ENCODE assay signal across 10 cellular contexts in the genomic region with DNA sequence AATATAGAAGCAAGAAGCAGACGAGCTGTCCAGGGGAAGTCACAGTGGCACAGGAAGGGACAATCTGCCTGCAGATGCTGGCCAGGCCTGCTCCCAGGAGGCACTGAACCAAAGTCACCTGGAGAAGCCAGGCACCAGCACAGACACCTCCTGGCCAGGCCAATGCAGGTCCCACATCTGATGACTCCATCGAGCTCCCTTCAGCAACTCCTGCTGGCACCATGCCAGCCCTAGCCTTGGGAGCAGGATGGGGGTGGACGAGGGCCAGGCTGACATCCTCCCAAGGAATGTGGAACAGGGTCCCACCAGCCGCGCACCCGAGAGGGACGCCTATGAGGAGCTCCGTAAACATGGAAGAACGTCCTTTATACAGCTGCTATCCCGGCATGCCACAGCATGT. TPM values are rescaled to one million over a fixed set of nuclear protein-coding genes. Genes with fewer than 3 reads are reported as not detected.
DNase-seq lines count a peak whose midpoint lies in the region; ATAC-seq and TF ChIP-seq lines count a peak whose summit lies in the region.
"Had no signal": no experiment of that assay in that cellular context is flagged by ENCODE, and none has a peak within 500 bp of the region (broad histone marks: within the 10 kb centered on the region; RNA-seq: fewer than 3 reads in every experiment).

No MANE protein-coding gene starts in this region.

- TF ChIP-seq EP300 in stomach (IDR thresholded peaks at IDR 0.05), result no peak

- WGBS in mammary epithelial cell (ENCODE audit: low coverage, missing lambda C conversion rate), result 21% methylated on average over 9 of the region's 10 CpGs
- 43 to 59% (median 51%) methylated on average over 10 of the region's 10 CpGs for WGBS in stomach, 5 donors

- peak overlapping the region; percentile 32 for H3K4me2 ChIP-seq in mammary epithelial cell (ENCODE audit: insufficient read depth, low read depth, low read length)

- no peaks in the 10 kb centered on the region for H3K9me3 ChIP-seq in HUES6 (ENCODE audit: control insufficient read depth, insufficient read depth, low read depth, low read length)
- H3K9me3 ChIP-seq in mammary epithelial cell (replicated peaks; ENCODE audit: insufficient read depth, low read length), result no peaks in the 10 kb centered on the region
- H3K9me3 ChIP-seq in stomach, result no peaks in the 10 kb centered on the region

- H3K9ac ChIP-seq in HUES6 (ENCODE audit: low read length) (peak overlapping the region; percentile 4), mammary epithelial cell (ENCODE audit: insufficient read depth, low read length) (no peak overlapping the region)

- no peak for TF ChIP-seq CTCF in mammary epithelial cell (conservative IDR thresholded peaks at IDR 0.05 in 1 of 2, IDR thresholded peaks at IDR 0.05 in 1 of 2; ENCODE audit: extremely low read depth in 1 of 2, insufficient read depth in 1 of 2, low read depth in 1 of 2, low read length in 2 of 2)
- TF ChIP-seq CTCF in stomach (IDR thresholded peaks at IDR 0.05), result no peak

- no peak overlapping the region for H3K4me3 ChIP-seq in HUES6 (ENCODE audit: low read depth, low read length)
- no peak overlapping the region for H3K4me3 ChIP-seq in mammary epithelial cell (replicated peaks in 1 of 3; ENCODE audit: insufficient read depth in 1 of 3, low read depth in 2 of 3, low read length in 3 of 3)
- H3K4me3 ChIP-seq in stomach, result no peak overlapping the region

- no peak overlapping the region for H2AFZ ChIP-seq in mammary epithelial cell (ENCODE audit: low read depth, low read length)

- dilution Hi-C loops in mammary epithelial cell (cut with HindIII; ENCODE audit: low sequenced_read_pairs), result loop anchor here (5.0 kb wide), 1 partner anchor 67 kb away; no protein-coding TSS in a partner anchor

- H4K20me1 ChIP-seq in mammary epithelial cell (ENCODE audit: insufficient read depth, low read length), result no peaks in the 10 kb centered on the region

- H3K27me3 ChIP-seq in HUES6 (ENCODE audit: control insufficient read depth, insufficient read depth, low read length), result no peaks in the 10 kb centered on the region
- H3K27me3 ChIP-seq in mammary epithelial cell (ENCODE audit: insufficient read depth, low read length), result no peaks in the 10 kb centered on the region
- no peaks in the 10 kb centered on the region for H3K27me3 ChIP-seq in stomach

- intact Hi-C loops in mammary epithelial cell (cut with micrococcal nuclease), result loop anchor here (1.0 to 10.0 kb wide), 5 partner anchors 9 to 214 kb away; a partner anchor contains a TSS
- intact Hi-C loops in stomach (cut with DNase I; ENCODE audit: low total_unique reads), result loop anchor here (10.0 kb wide), 1 partner anchor 104 kb away; no protein-coding TSS in a partner anchor

- no TSS peak for BruUV-seq in mammary epithelial cell (replicated peaks; lab: Mats Ljungman, UMichigan)

- H3K79me2 ChIP-seq in mammary epithelial cell (ENCODE audit: insufficient read depth, low read length), result no peaks in the 10 kb centered on the region

- DNase-seq in mammary epithelial cell (peak; percentile 65), kidney tubule cell (ENCODE audit: low spot score) (peak; percentile 82), stomach (peak; percentile 63), SIG-M5 treated with dmso at 0.1 percent for 504 hours (lab: John Stamatoyannopoulos, UW; ENCODE audit: unreplicated experiment) (no peak), NCI-H1436 (lab: John Stamatoyannopoulos, UW) (no peak)
- DNase-seq: NCI-H2227 treated with DMSO at 0.1 percent for 48 hours, WERI-Rb-1 had no signal

- H3K4me1 ChIP-seq in HUES6 (ENCODE audit: control insufficient read depth, insufficient read depth, low read length) (peaks cover 9% of the 10 kb centered on the region; the same call in 1 of the 2 replicates), mammary epithelial cell (ENCODE audit: insufficient read depth, low read length) (peaks cover 22% of the 10 kb centered on the region), stomach (peaks cover 38 to 73% (median 52%) of the 10 kb centered on the region in 4 donors)

- CTCF ChIA-PET in mammary epithelial cell (lab: Charles Lee; ENCODE audit: low non-redundant PET), result interaction anchor here (0.6 kb wide), 1 partner anchor 216 kb away, joined by 3 read pairs; no protein-coding TSS in a partner anchor

- H3K27ac ChIP-seq in HUES6 (ENCODE audit: low read depth, low read length) (no peak overlapping the region), mammary epithelial cell (ENCODE audit: insufficient read depth, low read depth, low read length) (peak overlapping the region; percentile 52), stomach (peak overlapping the region; percentile 53 to 89 (median 81))
- H3K27ac ChIP-seq: WERI-Rb-1 had no signal

- no peak for ATAC-seq in HG03175 (IDR thresholded peaks at IDR 0.05; ENCODE audit: unreplicated experiment)
- ATAC-seq in HG03442 (IDR thresholded peaks at IDR 0.05; ENCODE audit: unreplicated experiment), result no peak

- TF ChIP-seq POLR2A in stomach (IDR thresholded peaks at IDR 0.05), result no peak

- H3K36me3 ChIP-seq in HUES6 (ENCODE audit: control insufficient read depth, insufficient read depth, low read length), result peaks cover 50% of the 10 kb centered on the region
- peaks cover 8% of the 10 kb centered on the region for H3K36me3 ChIP-seq in mammary epithelial cell (ENCODE audit: insufficient read depth, low read length)
- H3K36me3 ChIP-seq in stomach, result peaks cover 38 to 88% (median 72%) of the 10 kb centered on the region in 4 donors

- in situ Hi-C loops in mammary epithelial cell (cut with MboI; ENCODE audit: low sequenced_read_pairs in 2 of 2), result loop anchor here in 1 of 2 donors (25.0 kb wide), 1 partner anchor 227 kb away; a partner anchor contains a TSS

RNA-seq across cellular contexts. Expression of a gene that starts 22.4 kb away (rescaled TPM):
- 10 to 100 TPM; 13.0 to 26.3 TPM for total RNA-seq in mammary epithelial cell
- polyA plus RNA-seq in mammary epithelial cell, result 14.9 TPM
- 10.4 TPM for polyA minus RNA-seq in mammary epithelial cell
- total RNA-seq in stomach, result 10 to 100 TPM in 4 of 5 donors, 1 to 10 TPM in 1; 7.8 to 47.3 (median 15.8) TPM
- 10 to 100 TPM in 2 of 3 donors, 1 to 10 TPM in 1; 9.5 to 39.7 (median 15.0) TPM for polyA plus RNA-seq in stomach

RNA-seq across cellular contexts. Expression of a gene that starts 41.1 kb away (rescaled TPM):
- total RNA-seq in mammary epithelial cell, result 10 to 100 TPM; 34.0 to 41.0 TPM
- polyA plus RNA-seq in mammary epithelial cell, result 14.3 TPM
- 1.7 TPM for polyA minus RNA-seq in mammary epithelial cell
- total RNA-seq in stomach, result 100 to 1,000 TPM in 1 of 5 donors, 10 to 100 TPM in 4; 22.8 to 253 (median 39.7) TPM
- 10 to 100 TPM; 49.9 to 77.6 (median 54.4) TPM for polyA plus RNA-seq in stomach

Comparison
In these comparisons a context has a peak if more than half of its experiments do, and no peak if none do; other contexts are left out.
1. DNase-seq: peak in mammary epithelial cell (single experiment), kidney tubule cell (single experiment) and stomach (single experiment); none in SIG-M5 treated with dmso at 0.1 percent for 504 hours (single experiment) and NCI-H1436 (single experiment).